Comparison of ENCODE assay signal across 17 cellular contexts in genomic region chr5:171954721-171955120, GRCh38. TPM values are rescaled to one million over a fixed set of nuclear protein-coding genes. Genes with fewer than 3 reads are reported as not detected.
DNase-seq lines count a peak whose midpoint lies in the region; ATAC-seq, FAIRE-seq and TF ChIP-seq lines count a peak whose summit lies in the region.
"Had no signal": no experiment of that assay in that cellular context is flagged by ENCODE, and none has a peak within 500 bp of the region (broad histone marks: within the 10 kb centered on the region; RNA-seq: fewer than 3 reads in every experiment).

No MANE protein-coding gene starts in this region.

- TF ChIP-seq EP300 in HepG2 (IDR thresholded peaks at IDR 0.05; ENCODE audit: low read depth in 2 of 2, low read length in 2 of 2) = no peak
- TF ChIP-seq EP300 in HepG2 (CRISPR knock-in tag; IDR thresholded peaks at IDR 0.05; ENCODE audit: borderline replicate concordance) = no peak

- CTCF ChIA-PET in HepG2 (lab: Yijun Ruan, JAX; ENCODE audit: low intra/inter-chr PET ratio, low total read pairs) = no interaction called here

- POLR2A ChIA-PET in HepG2 (lab: Yijun Ruan, JAX) = interaction anchor here (0.7 kb wide), 1 partner anchor 52 kb away, joined by 3 read pairs; the partner anchor contains the start of gene FBXW11

- H3K36me3 ChIP-seq in HepG2 (replicated peaks in 1 of 2; ENCODE audit: control insufficient read depth in 1 of 2, insufficient read depth in 2 of 2, low read length in 2 of 2) (no peaks in the 10 kb centered on the region; a peak in 1 of 5 replicates), spleen (peaks cover 0 to 1% (median 0%) of the 10 kb centered on the region in 6 donors)

- 84% methylated on average over 1 of the region's 1 CpG for WGBS in HepG2 (ENCODE audit: low lambda C conversion rate)
- 53 to 95% (median 82%) methylated on average over 1 of the region's 1 CpG for WGBS in spleen, 5 donors

- H3K4me3 ChIP-seq in AG10803 (ENCODE audit: low read length) = no peak overlapping the region
- H3K4me3 ChIP-seq in cardiac fibroblast (replicated peaks in 1 of 2; ENCODE audit: low read depth in 2 of 2, low read length in 2 of 2) = no peak overlapping the region
- H3K4me3 ChIP-seq in HepG2 (replicated peaks in 1 of 3; ENCODE audit: insufficient read depth in 1 of 3, low read depth in 2 of 3, low read length in 3 of 3) = no peak overlapping the region
- H3K4me3 ChIP-seq in spleen = no peak overlapping the region
- H3K4me3 ChIP-seq: esophagus squamous epithelium had no signal

- H4K20me1 ChIP-seq in HepG2 (ENCODE audit: insufficient read depth, low read length) = peaks cover 12% of the 10 kb centered on the region

- H3K4me2 ChIP-seq in HepG2 (ENCODE audit: low read depth, low read length) = 0 out of 2 replicates have a peak overlapping the region, but pooled peaks have one; percentile 14

- FAIRE-seq in HepG2 (lab: Jason Lieb, UNC) (no peak), frontal cortex (lab: Jason Lieb, UNC) (no peak)

- TF ChIP-seq POLR2A in HepG2 (IDR thresholded peaks at IDR 0.05; ENCODE audit: insufficient read depth in 1 of 2, low read depth in 2 of 2, low read length in 2 of 2) = no peak
- no peak for TF ChIP-seq POLR2A in spleen (IDR thresholded peaks at IDR 0.05)

- TF ChIP-seq CTCF in AG10803 (conservative IDR thresholded peaks at IDR 0.05; ENCODE audit: low read length) (no peak), cardiac fibroblast (IDR thresholded peaks at IDR 0.05; ENCODE audit: low read depth, low read length) (no peak), HepG2 (CRISPR knock-in tag; IDR thresholded peaks at IDR 0.05) (no peak), spleen (IDR thresholded peaks at IDR 0.05 in 8 of 11, conservative IDR thresholded peaks at IDR 0.05 in 3 of 11) (no peak)

- TF ChIP-seq RAD21 in HepG2 (CRISPR knock-in tag; IDR thresholded peaks at IDR 0.05) = no peak

- H3K27ac ChIP-seq in HepG2 (ENCODE audit: extremely low read length, insufficient read depth, low read length) = no peak overlapping the region
- H3K27ac ChIP-seq in spleen = no peak overlapping the region
- H3K27ac ChIP-seq: esophagus squamous epithelium had no signal

- DNase-seq in AG10803 (ENCODE audit: low read depth) = peak; percentile 42
- peak; percentile 89 for DNase-seq in NCI-H226
- DNase-seq in cardiac fibroblast (ENCODE audit: low read depth in 2 of 2) = peak; percentile 28 to 29
- DNase-seq in HepG2 (ENCODE audit: low spot score) = no peak
- no peak for DNase-seq in spleen
- DNase-seq in frontal cortex (ENCODE audit: low spot score in 2 of 2) = no peak
- no peak for DNase-seq in islet precursor cell
- DNase-seq: activated CD8-positive, alpha-beta T cell treated with anti-CD3 and anti-CD28 coated beads, Interleukin-2, amount 10 ng/mL, durations not matched to agents 7 days and 5 days; activated effector memory CD4-positive, alpha-beta T cell treated with Interleukin-2 at 50 U/mL for 16 hours; DMS 273 treated with DMSO at 0.1 percent for 48 hours; esophagus squamous epithelium; Kasumi-1; NCI-H524 treated with DMSO at 0.1 percent for 48 hours; posterior cingulate gyrus; stimulated activated CD4-positive, alpha-beta T cell treated with anti-CD3 and anti-CD28 coated beads, Interleukin-1b, Interleukin-23, amount 100 ng/mL, for 48 hours had no signal

- H3K9me3 ChIP-seq in HepG2 (ENCODE audit: low read length) = no peaks in the 10 kb centered on the region
- no peaks in the 10 kb centered on the region for H3K9me3 ChIP-seq in spleen
- H3K9me3 ChIP-seq: esophagus squamous epithelium had no signal

- H3K9ac ChIP-seq in HepG2 (ENCODE audit: insufficient read depth, low read depth, low read length) = no peak overlapping the region

- H2AFZ ChIP-seq in HepG2 (ENCODE audit: low read length) = no peak overlapping the region

- intact Hi-C loops in HepG2 (cut with micrococcal nuclease; ENCODE audit: unreplicated experiment) (no loop called here), spleen (cut with DNase I; ENCODE audit: low total_unique reads) (no loop called here)

- in situ Hi-C loops in HepG2 (cut with HindIII; ENCODE audit: extremely low pct_ligation_motif_present, low pct_unique_long_range_greater_than_20kb) = no loop called here

- H3K4me1 ChIP-seq in HepG2 (ENCODE audit: insufficient read depth, low read length) (peaks cover 63% of the 10 kb centered on the region), spleen (peaks cover 11 to 89% (median 51%) of the 10 kb centered on the region in 6 donors)

- peaks cover 81% of the 10 kb centered on the region for H3K79me2 ChIP-seq in HepG2 (ENCODE audit: insufficient read depth, low read length)

- ATAC-seq in HepG2 = no peak
- no peak for ATAC-seq in GM21526 (IDR thresholded peaks at IDR 0.05; ENCODE audit: low FRiP score, unreplicated experiment)
- ATAC-seq: activated CD8-positive, alpha-beta T cell treated with anti-CD3 and anti-CD28 coated beads, Interleukin-2, amount 10 ng/mL, durations not matched to agents 7 days and 5 days; Right ventricle myocardium inferior had no signal

- BruUV-seq in HepG2 (replicated peaks; lab: Mats Ljungman, UMichigan) = no TSS peak

- H3K27me3 ChIP-seq in HepG2 (ENCODE audit: control insufficient read depth in 1 of 2, insufficient read depth in 2 of 2, low read length in 2 of 2) (no peaks in the 10 kb centered on the region), spleen (replicated peaks in 1 of 7) (no peaks in the 10 kb centered on the region)
- H3K27me3 ChIP-seq: esophagus squamous epithelium had no signal

TF ChIP-seq in HepG2, 621 proteins besides CTCF, POLR2A, EP300 and RAD21 (continues in another document):
- TF ChIP-seq NCOA2 (CRISPR knock-in tag; IDR thresholded peaks at IDR 0.05) (no peak), SMYD3 (CRISPR knock-in tag; IDR thresholded peaks at IDR 0.05) (no peak), NR3C1 (CRISPR knock-in tag; IDR thresholded peaks at IDR 0.05) (no peak), ZNF770 (CRISPR knock-in tag; IDR thresholded peaks at IDR 0.05) (no peak), RFX1 (IDR thresholded peaks at IDR 0.05) (no peak), SOX6 (IDR thresholded peaks at IDR 0.05) (no peak), SOX6 (CRISPR knock-in tag; IDR thresholded peaks at IDR 0.05) (no peak), ZNF33B (CRISPR knock-in tag; IDR thresholded peaks at IDR 0.05) (no peak), RBM22 (optimal IDR thresholded peaks at IDR 0.05; ENCODE audit: low read length) (no peak), MEF2D (CRISPR knock-in tag; IDR thresholded peaks at IDR 0.05) (no peak), NBN (conservative IDR thresholded peaks at IDR 0.05) (no peak), HNF1B (CRISPR knock-in tag; IDR thresholded peaks at IDR 0.05) (no peak)

RNA-seq across cellular contexts. Expression of gene FBXW11, which starts 51.7 kb away (rescaled TPM):
- total RNA-seq in HepG2 (2016; rRNA removed; fragmentation: Illumina TruSeq; extraction: Trizol) = 53.6 and 78.0 TPM in 2 replicates
- 13.9 and 16.6 TPM in 2 replicates for total RNA-seq in HepG2 (2016; cell fraction: cytosol; rRNA removed; fragmentation: Illumina TruSeq; extraction: Trizol; ENCODE audit: low read depth)
- total RNA-seq in HepG2 (2016; cell fraction: insoluble cytoplasmic fraction; rRNA removed; fragmentation: Illumina TruSeq; extraction: Trizol) = 52.4 and 73.5 TPM in 2 replicates
- 54.3 and 57.1 TPM in 2 replicates for total RNA-seq in HepG2 (2016; cell fraction: membrane; rRNA removed; fragmentation: Illumina TruSeq; extraction: Trizol)
- 37.5 and 42.2 TPM in 2 replicates for total RNA-seq in HepG2 (2016; cell fraction: nucleus; rRNA removed; fragmentation: Illumina TruSeq; extraction: Trizol)
- polyA plus RNA-seq in HepG2 (2011; rRNA removed) = 31.7 and 33.6 TPM in 2 replicates
- 25.6 and 34.6 TPM in 2 replicates for polyA plus RNA-seq in HepG2 (2011; cell fraction: cytosol; rRNA removed)
- polyA plus RNA-seq in HepG2 (2011; cell fraction: nucleus; rRNA removed) = 16.7 and 20.7 TPM in 2 replicates
- polyA plus RNA-seq in HepG2 (2012) = 26.7 and 31.9 TPM in 2 replicates
- 5.1 and 5.2 TPM in 2 replicates for polyA plus RNA-seq in HepG2 (2016; cell fraction: cytosol; fragmentation: Illumina TruSeq; extraction: Trizol; ENCODE audit: low read depth)
- 49.8 and 50.1 TPM in 2 replicates for polyA plus RNA-seq in HepG2 (2016; cell fraction: insoluble cytoplasmic fraction; fragmentation: Illumina TruSeq; extraction: Trizol; ENCODE audit: low read depth)
- 19.6 and 21.6 TPM in 2 replicates for polyA plus RNA-seq in HepG2 (2016; cell fraction: membrane; fragmentation: Illumina TruSeq; extraction: Trizol; ENCODE audit: low read depth)
- 22.7 and 23.9 TPM in 2 replicates for polyA plus RNA-seq in HepG2 (2016; cell fraction: nucleus; fragmentation: Illumina TruSeq; extraction: Trizol; ENCODE audit: insufficient read depth, low read depth)
- 103 and 117 TPM in 2 replicates for polyA minus RNA-seq in HepG2 (2011; rRNA and poly(A)+ RNA removed; ENCODE audit: low replicate concordance)
- 41.9 and 50.8 TPM in 2 replicates for polyA minus RNA-seq in HepG2 (2011; cell fraction: cytosol; rRNA and poly(A)+ RNA removed)
- 52.0 and 58.4 TPM in 2 replicates for polyA minus RNA-seq in HepG2 (2011; cell fraction: nucleus; rRNA and poly(A)+ RNA removed)
- 10 to 100 TPM; 40.6 to 72.1 (median 64.5) TPM for total RNA-seq in spleen
- polyA plus RNA-seq in spleen = 10 to 100 TPM in 1 of 3 donors, 1 to 10 TPM in 2; 7.5 to 14.5 (median 8.3) TPM
- 159 TPM for total RNA-seq in frontal cortex

Comparison
In these comparisons a context has a peak if more than half of its experiments do, and no peak if none do; other contexts are left out.
1. DNase-seq: peak in AG10803 (single experiment), NCI-H226 (single experiment) and cardiac fibroblast (2 of 2); none in HepG2 (single experiment), spleen (single experiment), frontal cortex (0 of 2) and islet precursor cell (single experiment).